Comparison of ENCODE assay signal across 17 cellular contexts in genomic region chr17:2613089-2613808, GRCh38.
"Had no signal": no experiment of that assay in that cellular context is flagged by ENCODE, and none has a peak within 500 bp of the region (broad histone marks: within the 10 kb centered on the region; RNA-seq: fewer than 3 reads in every experiment).

No MANE protein-coding gene starts in this region.

- H3K27me3 Mint-ChIP-seq: activated CD4-positive, alpha-beta memory T cell treated with anti-CD3 and anti-CD28 coated beads, Interleukin-2, amount 10 ng/mL, durations not matched to agents 7 days and 5 days; activated CD4-positive, alpha-beta T cell treated with anti-CD3 and anti-CD28 coated beads, Interleukin-2, amount 10 ng/mL, durations not matched to agents 24 days and 14 days; activated naive CD4-positive, alpha-beta T cell treated with anti-CD3 and anti-CD28 coated beads, Interleukin-2, amount 10 ng/mL, durations not matched to agents 7 days and 5 days had no signal

- H3K4me3 ChIP-seq: mucosa of descending colon, prostate gland had no signal

- H3K9me3 ChIP-seq: mucosa of descending colon, prostate gland had no signal

- H3K4me3 Mint-ChIP-seq: activated CD4-positive, alpha-beta memory T cell treated with anti-CD3 and anti-CD28 coated beads, Interleukin-2, amount 10 ng/mL, durations not matched to agents 7 days and 5 days; activated CD4-positive, alpha-beta T cell treated with anti-CD3 and anti-CD28 coated beads, Interleukin-2, amount 10 ng/mL, durations not matched to agents 24 days and 14 days; activated naive CD4-positive, alpha-beta T cell treated with anti-CD3 and anti-CD28 coated beads, Interleukin-2, amount 10 ng/mL, durations not matched to agents 7 days and 5 days; neural crest cell had no signal

- DNase-seq: activated CD4-positive, alpha-beta memory T cell treated with anti-CD3 and anti-CD28 coated beads, Interleukin-2, amount 10 ng/mL, durations not matched to agents 7 days and 5 days; activated CD4-positive, alpha-beta T cell treated with anti-CD3 and anti-CD28 coated beads, Interleukin-2, amount 10 ng/mL, durations not matched to agents 24 days and 14 days; activated effector memory CD4-positive, alpha-beta T cell treated with anti-CD3 and anti-CD28 coated beads, Interleukin-2, amount 50 U/mL, for 16 hours; activated naive CD4-positive, alpha-beta T cell treated with anti-CD3 and anti-CD28 coated beads, Interleukin-2, amount 10 ng/mL, durations not matched to agents 7 days and 5 days; amygdala; cortex of kidney; erythroblast; foreskin keratinocyte; hippocampal formation; left cardiac atrium; mesenchymal stem cell; mucosa of descending colon; stimulated activated CD4-positive, alpha-beta T cell treated with anti-CD3 and anti-CD28 coated beads, Interleukin-4, amount 100 ng/mL, for 24 hours; stimulated activated naive CD8-positive, alpha-beta T cell treated with anti-CD3 and anti-CD28 coated beads, Interleukin-15, Interleukin-2, amounts not matched to agents 100 U/mL and 50 U/mL, for 24 hours had no signal

- ATAC-seq: activated CD4-positive, CD25-positive, alpha-beta regulatory T cell treated with anti-CD3 and anti-CD28 coated beads, Interleukin-2, amount 50 U/mL, for 24 hours; foreskin keratinocyte; mucosa of descending colon; stimulated activated naive CD8-positive, alpha-beta T cell treated with anti-CD3 and anti-CD28 coated beads, Interleukin-15, Interleukin-2, amounts not matched to agents 100 U/mL and 50 U/mL, for 24 hours had no signal

- H3K4me1 ChIP-seq: prostate gland had no signal

- H3K9me3 Mint-ChIP-seq: activated CD4-positive, alpha-beta memory T cell treated with anti-CD3 and anti-CD28 coated beads, Interleukin-2, amount 10 ng/mL, durations not matched to agents 7 days and 5 days; activated CD4-positive, alpha-beta T cell treated with anti-CD3 and anti-CD28 coated beads, Interleukin-2, amount 10 ng/mL, durations not matched to agents 24 days and 14 days; activated naive CD4-positive, alpha-beta T cell treated with anti-CD3 and anti-CD28 coated beads, Interleukin-2, amount 10 ng/mL, durations not matched to agents 7 days and 5 days; neural crest cell had no signal

- H3K27ac Mint-ChIP-seq: activated CD4-positive, alpha-beta memory T cell treated with anti-CD3 and anti-CD28 coated beads, Interleukin-2, amount 10 ng/mL, durations not matched to agents 7 days and 5 days; activated CD4-positive, alpha-beta T cell treated with anti-CD3 and anti-CD28 coated beads, Interleukin-2, amount 10 ng/mL, durations not matched to agents 24 days and 14 days had no signal

- H3K36me3 ChIP-seq: prostate gland had no signal

- H3K27me3 ChIP-seq: foreskin keratinocyte had no signal

- H3K27ac ChIP-seq: foreskin keratinocyte, prostate gland had no signal
